Comparison of ENCODE assay signal across 7 cellular contexts in genomic region chr17:44628234-44629188, GRCh38.
DNase-seq lines count a peak whose midpoint lies in the region; ATAC-seq lines count a peak whose summit lies in the region.

No MANE protein-coding gene starts in this region.

- peaks cover 3% of the 10 kb centered on the region for H3K4me1 Mint-ChIP-seq in activated naive CD8-positive, alpha-beta T cell treated with anti-CD3 and anti-CD28 coated beads, Interleukin-2, amount 50 U/mL, for 24 hours

- DNase-seq in MV-4-11 (lab: John Stamatoyannopoulos, UW) (peak; percentile 46), iPS-NIHi11 (ENCODE audit: low spot score) (peak; percentile 90), superior temporal gyrus (ENCODE audit: extremely low spot score) (peak; percentile 14), NCI-H1930 (lab: John Stamatoyannopoulos, UW) (no peak)
- DNase-seq in activated naive CD8-positive, alpha-beta T cell treated with anti-CD3 and anti-CD28 coated beads, Interleukin-2, amount 50 U/mL, for 24 hours = no peak
- no peak for DNase-seq in activated CD4-positive, CD25-positive, alpha-beta regulatory T cell (lab: John Stamatoyannopoulos, UW)

- H3K27ac Mint-ChIP-seq in activated naive CD8-positive, alpha-beta T cell treated with anti-CD3 and anti-CD28 coated beads, Interleukin-2, amount 50 U/mL, for 24 hours = no peak overlapping the region

- peak overlapping the region; percentile 29 for H3K4me3 Mint-ChIP-seq in activated naive CD8-positive, alpha-beta T cell treated with anti-CD3 and anti-CD28 coated beads, Interleukin-2, amount 50 U/mL, for 24 hours

- no peaks in the 10 kb centered on the region for H3K9me3 Mint-ChIP-seq in activated naive CD8-positive, alpha-beta T cell treated with anti-CD3 and anti-CD28 coated beads, Interleukin-2, amount 50 U/mL, for 24 hours

- no peak for ATAC-seq in activated naive CD8-positive, alpha-beta T cell treated with anti-CD3 and anti-CD28 coated beads, Interleukin-2, amount 50 U/mL, for 24 hours
- ATAC-seq in GM21515 (IDR thresholded peaks at IDR 0.05; ENCODE audit: unreplicated experiment) = no peak

- no peaks in the 10 kb centered on the region for H3K36me3 Mint-ChIP-seq in activated naive CD8-positive, alpha-beta T cell treated with anti-CD3 and anti-CD28 coated beads, Interleukin-2, amount 50 U/mL, for 24 hours (ENCODE audit: low read depth)

- H3K27me3 Mint-ChIP-seq in activated naive CD8-positive, alpha-beta T cell treated with anti-CD3 and anti-CD28 coated beads, Interleukin-2, amount 50 U/mL, for 24 hours = peaks cover 4% of the 10 kb centered on the region

Comparison
In these comparisons a context has a peak if more than half of its experiments do, and no peak if none do; other contexts are left out.
1. DNase-seq: peak in MV-4-11 (single experiment), iPS-NIHi11 (single experiment) and superior temporal gyrus (single experiment); none in activated naive CD8-positive, alpha-beta T cell treated with anti-CD3 and anti-CD28 coated beads, Interleukin-2, amount 50 U/mL, for 24 hours (single experiment), NCI-H1930 (0 of 2) and activated CD4-positive, CD25-positive, alpha-beta regulatory T cell (0 of 4).